27 cellular contexts compared by ENCODE assay signal in the genomic region with DNA sequence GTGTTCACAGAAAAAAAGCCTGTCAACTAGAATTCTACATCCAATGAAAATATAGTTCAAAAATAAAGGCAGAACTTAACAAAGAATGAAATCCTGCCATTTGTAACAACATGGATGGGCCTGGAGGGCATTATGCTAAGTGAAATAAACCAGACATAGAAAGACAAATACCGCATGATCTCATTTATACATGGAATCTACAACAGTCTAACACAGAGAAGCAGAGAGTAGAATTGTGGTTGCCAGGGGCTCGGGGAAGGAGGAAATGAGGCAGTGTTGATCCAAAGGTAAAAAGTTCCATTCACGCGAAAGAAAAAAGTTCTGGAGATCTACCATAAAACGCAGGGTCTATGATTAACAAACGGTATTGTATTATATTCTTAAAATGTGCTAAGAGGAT.
"Had no signal": no experiment of that assay in that cellular context is flagged by ENCODE, and none has a peak within 500 bp of the region (broad histone marks: within the 10 kb centered on the region; RNA-seq: fewer than 3 reads in every experiment).

No MANE protein-coding gene starts in this region.

- H3K27me3 ChIP-seq: ascending aorta, right atrium auricular region, stomach, suprapubic skin, tibial artery had no signal

- H3K4me3 ChIP-seq: ascending aorta, right atrium auricular region, smooth muscle cell, stomach, suprapubic skin, tibial artery had no signal

- FAIRE-seq: keratinocyte had no signal

- H3K9me3 ChIP-seq: ascending aorta, right atrium auricular region, stomach, suprapubic skin, tibial artery had no signal

- H3K36me3 ChIP-seq: ascending aorta, right atrium auricular region, stomach, suprapubic skin, tibial artery had no signal

- H3K79me2 ChIP-seq: parathyroid adenoma had no signal

- H3K4me2 ChIP-seq: smooth muscle cell had no signal

- H3K4me1 ChIP-seq: ascending aorta, parathyroid adenoma, right atrium auricular region, stomach, suprapubic skin, tibial artery had no signal

- DNase-seq: activated CD4-positive, alpha-beta T cell treated with anti-CD3 and anti-CD28 coated beads for 4 hours; activated CD4-positive, alpha-beta T cell treated with anti-CD3 and anti-CD28 coated beads, Interleukin-2, amount 50 U/mL, for 4 hours; activated CD4-positive, CD25-positive, alpha-beta regulatory T cell; activated effector memory CD4-positive, alpha-beta T cell treated with Interleukin-2 at 50 U/mL for 16 hours; activated naive CD4-positive, alpha-beta T cell treated with Interleukin-2 at 50 U/mL for 16 hours; activated T-cell treated with anti-CD3 and anti-CD28 coated beads for 4 hours; caudate nucleus; cortex of kidney; effector memory CD8-positive, alpha-beta T cell; erythroblast; head of caudate nucleus; hippocampal formation; left cardiac atrium; left ventricle myocardium superior; nephron progenitor cell; stimulated activated CD4-positive, alpha-beta T cell treated with anti-CD3 and anti-CD28 coated beads, Interleukin-15, amount 100 ng/mL, for 24 hours; stimulated activated CD4-positive, alpha-beta T cell treated with anti-CD3 and anti-CD28 coated beads, Interleukin-2, amount 100 ng/mL, for 24 hours; stimulated activated naive B cell treated with anti-CD40 and anti-IgM and Interleukin-4, amounts not matched to agents 10 μg/mL and 1 μg/mL and 100 μg/mL, for 72 hours; stomach; T-helper 1 cell; tibial artery had no signal

- H2AFZ ChIP-seq: parathyroid adenoma had no signal

- H3K9ac ChIP-seq: parathyroid adenoma had no signal

- H3K27ac ChIP-seq: ascending aorta, parathyroid adenoma, right atrium auricular region, stomach, suprapubic skin, tibial artery had no signal
